ENCODE assay signal across 23 cellular contexts in the genomic region with DNA sequence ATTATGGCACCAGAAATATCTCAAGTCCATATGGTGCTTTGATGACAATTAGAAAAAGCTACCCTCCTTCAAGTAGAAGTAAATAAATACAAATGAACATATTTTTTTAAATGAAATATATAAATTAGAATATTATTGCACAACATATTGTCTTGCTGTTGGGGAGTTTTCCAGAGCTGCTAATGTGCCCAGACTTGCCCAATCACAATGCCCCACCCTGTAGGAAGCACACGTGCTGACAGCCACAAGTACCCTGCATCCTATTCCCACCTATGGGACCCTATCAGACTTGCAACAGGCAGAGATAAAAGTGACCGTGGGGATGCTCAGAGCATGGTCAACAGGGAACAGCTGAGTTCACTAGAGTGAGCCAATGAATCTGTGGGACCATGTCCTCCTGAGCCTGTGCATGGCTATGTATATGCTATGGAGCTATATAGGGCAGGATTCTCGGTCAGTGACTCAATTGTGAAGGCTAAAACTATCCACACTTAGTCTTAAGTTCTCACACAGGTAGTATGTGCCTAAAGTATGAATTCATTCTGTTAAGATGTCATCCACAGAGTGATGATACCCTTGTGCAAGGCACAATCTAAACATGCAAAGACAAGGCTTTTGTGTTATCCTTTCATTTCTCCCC.
DNase-seq lines count a peak whose midpoint lies in the region; ATAC-seq, FAIRE-seq and TF ChIP-seq lines count a peak whose summit lies in the region.
"Had no signal": no experiment of that assay in that cellular context is flagged by ENCODE, and none has a peak within 500 bp of the region (broad histone marks: within the 10 kb centered on the region; RNA-seq: fewer than 3 reads in every experiment).

No MANE protein-coding gene starts in this region.

- H3K4me2 ChIP-seq in HepG2 (ENCODE audit: low read depth, low read length) = no peak overlapping the region

- H3K9me3 Mint-ChIP-seq in stimulated activated naive CD8-positive, alpha-beta T cell treated with anti-CD3 and anti-CD28 coated beads, Interleukin-15, amount 100 ng/mL, for 72 hours = peaks cover 13 to 14% of the 10 kb centered on the region in 2 donors

- TF ChIP-seq RAD21 in HepG2 (CRISPR knock-in tag; IDR thresholded peaks at IDR 0.05) = no peak

- H3K27me3 Mint-ChIP-seq in stimulated activated naive CD8-positive, alpha-beta T cell treated with anti-CD3 and anti-CD28 coated beads, Interleukin-15, amount 100 ng/mL, for 72 hours = no peaks in the 10 kb centered on the region
- H3K27me3 Mint-ChIP-seq: CD4-positive, CD25-positive, alpha-beta regulatory T cell had no signal

- H2AFZ ChIP-seq in HepG2 (ENCODE audit: low read length) = no peak overlapping the region

- no peaks in the 10 kb centered on the region for H4K20me1 ChIP-seq in HepG2 (ENCODE audit: insufficient read depth, low read length)

- intact Hi-C loops in HepG2 (cut with micrococcal nuclease; ENCODE audit: unreplicated experiment) = no loop called here
- intact Hi-C loops in right lobe of liver (cut with DNase I) = no loop called here
- intact Hi-C loops in Panc1 (cut with micrococcal nuclease; ENCODE audit: unreplicated experiment) = no loop called here
- intact Hi-C loops in spleen (cut with DNase I; ENCODE audit: low total_unique reads) = no loop called here
- intact Hi-C loops in body of pancreas (cut with DNase I) = no loop called here

- WGBS in HepG2 (ENCODE audit: low lambda C conversion rate) = 0% methylated on average over 2 of the region's 3 CpGs
- WGBS in right lobe of liver (ENCODE audit: insufficient coverage, low coverage, low lambda C conversion rate, missing lambda C conversion rate) = 26% methylated on average over 3 of the region's 3 CpGs
- 72 to 85% (median 79%) methylated on average over 3 of the region's 3 CpGs for WGBS in spleen, 5 donors
- 64 to 74% methylated on average over 3 of the region's 3 CpGs for WGBS in body of pancreas, 2 donors

- H3K4me1 ChIP-seq in HepG2 (ENCODE audit: insufficient read depth, low read length) = no peaks in the 10 kb centered on the region
- H3K4me1 ChIP-seq in right lobe of liver = no peaks in the 10 kb centered on the region
- H3K4me1 ChIP-seq in Panc1 (ENCODE audit: control insufficient read depth, insufficient read depth, low read length) = no peaks in the 10 kb centered on the region
- H3K4me1 ChIP-seq in spleen = no peaks in the 10 kb centered on the region
- no peaks in the 10 kb centered on the region for H3K4me1 ChIP-seq in body of pancreas
- H3K4me1 ChIP-seq: BE2C, Caco-2 had no signal

- in situ Hi-C loops in HepG2 (cut with HindIII; ENCODE audit: extremely low pct_ligation_motif_present, low pct_unique_long_range_greater_than_20kb) (no loop called here), Panc1 (cut with HindIII; ENCODE audit: low pct_unique_long_range_greater_than_20kb, low sequenced_read_pairs) (no loop called here)

- DNase-seq in HepG2 (ENCODE audit: low spot score) (no peak), right lobe of liver (no peak), Panc1 (ENCODE audit: low read depth, low spot score) (no peak), epithelial cell of esophagus (ENCODE audit: low read depth) (peak; percentile 85), spleen (peak; percentile 12), DMS79 (lab: John Stamatoyannopoulos, UW) (no peak), body of pancreas (no peak)
- no peak for DNase-seq in stimulated activated naive CD8-positive, alpha-beta T cell treated with anti-CD3 and anti-CD28 coated beads, Interleukin-15, amount 100 ng/mL, for 72 hours
- DNase-seq: ACHN; BE2C; C1 segment of cervical spinal cord; Caco-2; CD4-positive, CD25-positive, alpha-beta regulatory T cell; DMS153; DMS79 treated with DMSO at 0.1 percent for 48 hours; GF-D8; GOT3; H7; HFFc6 had no signal

- POLR2A ChIA-PET in HepG2 (lab: Yijun Ruan, JAX) = no interaction called here
- POLR2A ChIA-PET in Panc1 (lab: Charles Lee) = no interaction called here

- no peak for FAIRE-seq in HepG2 (lab: Jason Lieb, UNC)
- FAIRE-seq: A204.1, HTR-8/SVneo had no signal

- H3K27me3 ChIP-seq in HepG2 (ENCODE audit: control insufficient read depth in 1 of 2, insufficient read depth in 2 of 2, low read length in 2 of 2) = no peaks in the 10 kb centered on the region
- H3K27me3 ChIP-seq in right lobe of liver = no peaks in the 10 kb centered on the region
- H3K27me3 ChIP-seq in Panc1 (ENCODE audit: control insufficient read depth, insufficient read depth, low read length) = no peaks in the 10 kb centered on the region
- no peaks in the 10 kb centered on the region for H3K27me3 ChIP-seq in spleen (replicated peaks in 1 of 7)
- no peaks in the 10 kb centered on the region for H3K27me3 ChIP-seq in body of pancreas
- H3K27me3 ChIP-seq: BE2C had no signal

- no peaks in the 10 kb centered on the region for H3K9me3 ChIP-seq in HepG2 (ENCODE audit: low read length)
- no peaks in the 10 kb centered on the region for H3K9me3 ChIP-seq in right lobe of liver
- H3K9me3 ChIP-seq in Panc1 (ENCODE audit: control insufficient read depth, insufficient read depth, low read depth, low read length) = no peaks in the 10 kb centered on the region
- H3K9me3 ChIP-seq in spleen = peaks cover 0 to 14% (median 0%) of the 10 kb centered on the region in 8 donors
- H3K9me3 ChIP-seq in body of pancreas = no peaks in the 10 kb centered on the region
- H3K9me3 ChIP-seq: Caco-2 had no signal

- no peaks in the 10 kb centered on the region for H3K79me2 ChIP-seq in HepG2 (ENCODE audit: insufficient read depth, low read length)

- BruUV-seq in HepG2 (replicated peaks; lab: Mats Ljungman, UMichigan) = no TSS peak
- no TSS peak for BruUV-seq in Panc1 (replicated peaks; lab: Mats Ljungman, UMichigan)

- no peak overlapping the region for H3K27ac ChIP-seq in HepG2 (ENCODE audit: extremely low read length, insufficient read depth, low read length)
- H3K27ac ChIP-seq in right lobe of liver = no peak overlapping the region
- peak overlapping the region; percentile 31; the same call in 1 of the 2 replicates for H3K27ac ChIP-seq in Panc1 (ENCODE audit: low read length)
- no peak overlapping the region for H3K27ac ChIP-seq in spleen
- no peak overlapping the region for H3K27ac ChIP-seq in body of pancreas
- H3K27ac ChIP-seq: HL-60 had no signal

- H3K36me3 ChIP-seq in HepG2 (replicated peaks in 1 of 2; ENCODE audit: control insufficient read depth in 1 of 2, insufficient read depth in 2 of 2, low read length in 2 of 2) = no peaks in the 10 kb centered on the region
- no peaks in the 10 kb centered on the region for H3K36me3 ChIP-seq in right lobe of liver
- H3K36me3 ChIP-seq in Panc1 (ENCODE audit: control insufficient read depth, insufficient read depth, low read length) = no peaks in the 10 kb centered on the region
- H3K36me3 ChIP-seq in spleen = no peaks in the 10 kb centered on the region
- no peaks in the 10 kb centered on the region for H3K36me3 ChIP-seq in body of pancreas (replicated peaks in 1 of 2; ENCODE audit: insufficient read depth in 1 of 2, low read depth in 2 of 2)
- H3K36me3 ChIP-seq: BE2C had no signal

- H3K4me1 Mint-ChIP-seq in stimulated activated naive CD8-positive, alpha-beta T cell treated with anti-CD3 and anti-CD28 coated beads, Interleukin-15, amount 100 ng/mL, for 72 hours = no peaks in the 10 kb centered on the region
- H3K4me1 Mint-ChIP-seq: CD4-positive, CD25-positive, alpha-beta regulatory T cell had no signal

- no peak overlapping the region for H3K4me3 Mint-ChIP-seq in stimulated activated naive CD8-positive, alpha-beta T cell treated with anti-CD3 and anti-CD28 coated beads, Interleukin-15, amount 100 ng/mL, for 72 hours
- H3K4me3 Mint-ChIP-seq: CD4-positive, CD25-positive, alpha-beta regulatory T cell; HFFc6 had no signal

- CTCF ChIA-PET in HepG2 (lab: Yijun Ruan, JAX; ENCODE audit: low intra/inter-chr PET ratio, low total read pairs) = no interaction called here
- CTCF ChIA-PET in Panc1 (lab: Charles Lee) = no interaction called here

- ATAC-seq in HepG2 (no peak), right lobe of liver (no peak), Panc1 (no peak), body of pancreas (no peak)
- no peak for ATAC-seq in stimulated activated naive CD8-positive, alpha-beta T cell treated with anti-CD3 and anti-CD28 coated beads, Interleukin-15, amount 100 ng/mL, for 72 hours
- ATAC-seq: HCT116 had no signal

- no peak for TF ChIP-seq CTCF in HepG2 (CRISPR knock-in tag; IDR thresholded peaks at IDR 0.05)
- TF ChIP-seq CTCF in right lobe of liver (IDR thresholded peaks at IDR 0.05) = no peak
- no peak for TF ChIP-seq CTCF in Panc1 (IDR thresholded peaks at IDR 0.05)
- no peak for TF ChIP-seq CTCF in epithelial cell of esophagus (IDR thresholded peaks at IDR 0.05; ENCODE audit: insufficient read depth, low read depth, low read length, missing control alignments)
- no peak for TF ChIP-seq CTCF in spleen (IDR thresholded peaks at IDR 0.05 in 8 of 11, conservative IDR thresholded peaks at IDR 0.05 in 3 of 11)
- TF ChIP-seq CTCF in body of pancreas (IDR thresholded peaks at IDR 0.05) = no peak

- H3K27ac Mint-ChIP-seq in stimulated activated naive CD8-positive, alpha-beta T cell treated with anti-CD3 and anti-CD28 coated beads, Interleukin-15, amount 100 ng/mL, for 72 hours = no peak overlapping the region
- H3K27ac Mint-ChIP-seq: CD4-positive, CD25-positive, alpha-beta regulatory T cell; HFFc6 had no signal

- no peak overlapping the region for H3K9ac ChIP-seq in HepG2 (ENCODE audit: insufficient read depth, low read depth, low read length)

- TF ChIP-seq EP300 in HepG2 (IDR thresholded peaks at IDR 0.05; ENCODE audit: low read depth in 2 of 2, low read length in 2 of 2) (no peak), HepG2 (CRISPR knock-in tag; IDR thresholded peaks at IDR 0.05; ENCODE audit: borderline replicate concordance) (no peak)

- TF ChIP-seq POLR2A in HepG2 (IDR thresholded peaks at IDR 0.05; ENCODE audit: insufficient read depth in 1 of 2, low read depth in 2 of 2, low read length in 2 of 2) (no peak), right lobe of liver (IDR thresholded peaks at IDR 0.05) (no peak), spleen (IDR thresholded peaks at IDR 0.05) (no peak), body of pancreas (IDR thresholded peaks at IDR 0.05) (no peak)

- no peak overlapping the region for H3K4me3 ChIP-seq in HepG2 (replicated peaks in 1 of 3; ENCODE audit: insufficient read depth in 1 of 3, low read depth in 2 of 3, low read length in 3 of 3)
- H3K4me3 ChIP-seq in right lobe of liver = no peak overlapping the region
- H3K4me3 ChIP-seq in Panc1 (ENCODE audit: low read depth in 2 of 2, low read length in 2 of 2) = no peak overlapping the region
- no peak overlapping the region for H3K4me3 ChIP-seq in epithelial cell of esophagus (ENCODE audit: low read length)
- H3K4me3 ChIP-seq in spleen = no peak overlapping the region
- no peak overlapping the region for H3K4me3 ChIP-seq in body of pancreas

TF ChIP-seq in HepG2, 621 proteins besides CTCF, POLR2A, EP300 and RAD21 (continues in another document):
- TF ChIP-seq CEBPB (IDR thresholded peaks at IDR 0.05; ENCODE audit: borderline replicate concordance, low read depth, low read length) (0 out of 2 replicates have a peak, but pooled peaks have one; percentile 12), ISX (CRISPR knock-in tag; conservative IDR thresholded peaks at IDR 0.05) (no peak)

Comparison
In these comparisons a context has a peak if more than half of its experiments do, and no peak if none do; other contexts are left out.
1. DNase-seq: peak in epithelial cell of esophagus (single experiment) and spleen (single experiment); none in HepG2 (single experiment), right lobe of liver (0 of 3), Panc1 (single experiment), DMS79 (single experiment), body of pancreas (0 of 4) and stimulated activated naive CD8-positive, alpha-beta T cell treated with anti-CD3 and anti-CD28 coated beads, Interleukin-15, amount 100 ng/mL, for 72 hours (0 of 2).